21 cellular contexts compared by ENCODE assay signal in genomic region chr2:20146401-20146800, GRCh38.
"Had no signal": no experiment of that assay in that cellular context is flagged by ENCODE, and none has a peak within 500 bp of the region (broad histone marks: within the 10 kb centered on the region; RNA-seq: fewer than 3 reads in every experiment).

No MANE protein-coding gene starts in this region.

- H3K4me3 Mint-ChIP-seq: activated B cell treated with CpG ODN at 0.5 μM for 24 hours; activated CD4-positive, alpha-beta T cell treated with anti-CD3 and anti-CD28 coated beads for 36 hours; activated naive CD4-positive, alpha-beta T cell treated with anti-CD3 and anti-CD28 coated beads, Interleukin-2, amount 10 ng/mL, durations not matched to agents 7 days and 5 days; activated T-cell treated with anti-CD3 and anti-CD28 coated beads, Interleukin-2, amount 50 U/mL, for 4 hours; brain; natural killer cell treated with Interleukin-12 subunit alpha and Interleukin-12 subunit beta and Interleukin-15 and Interleukin-18, amount 100 ng/mL, for 72 hours; T-helper 17 cell had no signal

- H3K36me3 ChIP-seq: heart right ventricle, thoracic aorta, upper lobe of right lung had no signal

- H3K27ac Mint-ChIP-seq: activated B cell treated with CpG ODN at 0.5 μM for 24 hours; activated CD4-positive, alpha-beta T cell treated with anti-CD3 and anti-CD28 coated beads for 36 hours; activated naive CD4-positive, alpha-beta T cell treated with anti-CD3 and anti-CD28 coated beads, Interleukin-2, amount 10 ng/mL, durations not matched to agents 7 days and 5 days; natural killer cell treated with Interleukin-12 subunit alpha and Interleukin-12 subunit beta and Interleukin-15 and Interleukin-18, amount 100 ng/mL, for 72 hours; T-helper 17 cell had no signal

- H3K27me3 ChIP-seq: upper lobe of right lung had no signal

- H3K4me1 Mint-ChIP-seq: activated naive CD4-positive, alpha-beta T cell treated with anti-CD3 and anti-CD28 coated beads, Interleukin-2, amount 10 ng/mL, durations not matched to agents 7 days and 5 days; T-helper 17 cell had no signal

- H3K9me3 Mint-ChIP-seq: activated B cell treated with CpG ODN at 0.5 μM for 24 hours; activated naive CD4-positive, alpha-beta T cell treated with anti-CD3 and anti-CD28 coated beads, Interleukin-2, amount 10 ng/mL, durations not matched to agents 7 days and 5 days; activated T-cell treated with anti-CD3 and anti-CD28 coated beads, Interleukin-2, amount 50 U/mL, for 4 hours; natural killer cell treated with Interleukin-12 subunit alpha and Interleukin-12 subunit beta and Interleukin-15 and Interleukin-18, amount 100 ng/mL, for 72 hours had no signal

- H3K9me3 ChIP-seq: heart right ventricle, thoracic aorta, upper lobe of right lung had no signal

- H3K4me3 ChIP-seq: heart right ventricle, skin epidermis, thoracic aorta, upper lobe of right lung had no signal

- DNase-seq: activated B cell treated with CpG ODN at 0.5 μM for 24 hours; activated CD4-positive, alpha-beta T cell treated with anti-CD3 and anti-CD28 coated beads, Interleukin-2, amount 50 U/mL, for 4 hours; activated CD8-positive, alpha-beta memory T cell treated with anti-CD3 and anti-CD28 coated beads for 24 hours; activated CD8-positive, alpha-beta memory T cell treated with anti-CD3 and anti-CD28 coated beads, Interleukin-2, amount 50 U/mL, for 48 hours; activated effector memory CD4-positive, alpha-beta T cell treated with Interleukin-2 at 50 U/mL for 16 hours; activated naive CD4-positive, alpha-beta T cell treated with anti-CD3 and anti-CD28 coated beads, Interleukin-2, amount 10 ng/mL, durations not matched to agents 7 days and 5 days; activated T-cell treated with anti-CD3 and anti-CD28 coated beads, Interleukin-2, amount 50 U/mL, for 4 hours; foreskin fibroblast; heart right ventricle; left cardiac atrium; occipital lobe; stimulated activated CD4-positive, alpha-beta T cell treated with anti-CD3 and anti-CD28 coated beads, Interleukin-2, amount 100 ng/mL, for 24 hours; stimulated activated CD8-positive, alpha-beta memory T cell treated with anti-CD3 and anti-CD28 coated beads, Interleukin-4, amount 100 ng/mL, for 48 hours; stimulated activated naive CD4-positive, alpha-beta T cell treated with Interleukin-2 at 50 U/mL for 16 hours; T-helper 17 cell; upper lobe of right lung had no signal

- H3K27ac ChIP-seq: heart right ventricle, thoracic aorta, upper lobe of right lung had no signal

- ATAC-seq: left cardiac atrium, T-helper 17 cell had no signal

- H3K36me3 Mint-ChIP-seq: activated naive CD4-positive, alpha-beta T cell treated with anti-CD3 and anti-CD28 coated beads, Interleukin-2, amount 10 ng/mL, durations not matched to agents 7 days and 5 days; brain; natural killer cell treated with Interleukin-12 subunit alpha and Interleukin-12 subunit beta and Interleukin-15 and Interleukin-18, amount 100 ng/mL, for 72 hours had no signal
